Comparison of ENCODE assay signal across 24 cellular contexts in the genomic region with DNA sequence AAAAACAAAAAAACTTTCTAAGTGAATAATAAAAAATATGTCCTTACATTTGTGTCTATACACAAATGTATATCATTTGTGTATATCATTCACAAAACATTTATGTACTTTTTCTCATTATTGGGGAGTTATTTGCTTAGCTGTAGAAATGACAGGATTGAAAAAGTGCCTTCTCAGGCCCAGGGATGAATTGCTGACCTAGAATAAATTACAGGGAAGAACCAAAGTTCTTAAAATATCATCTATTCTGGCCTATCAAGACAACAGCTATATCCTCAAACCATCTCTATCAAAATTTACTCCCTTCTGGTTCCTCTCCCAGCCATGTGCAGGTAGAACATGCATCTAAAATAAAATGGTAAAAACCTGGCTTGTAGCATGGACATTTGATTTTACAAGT.
"Had no signal": no experiment of that assay in that cellular context is flagged by ENCODE, and none has a peak within 500 bp of the region (broad histone marks: within the 10 kb centered on the region; RNA-seq: fewer than 3 reads in every experiment).

No MANE protein-coding gene starts in this region.

- H3K9me3 Mint-ChIP-seq: activated naive CD8-positive, alpha-beta T cell treated with anti-CD3 and anti-CD28 coated beads, Interleukin-2, amount 10 ng/mL, durations not matched to agents 7 days and 5 days; activated T-cell treated with anti-CD3 and anti-CD28 coated beads, Interleukin-2, amount 50 U/mL, for 4 hours; activated T-helper 2 cell treated with anti-CD3 and anti-CD28 coated beads, Interferon-gamma antibody, Interleukin-2, Interleukin-4, amounts not matched to agents 10 μg/mL and 5 μg/mL and 100 μg/mL, durations not matched to agents 14 hours and 24 hours and 36 hours; natural killer cell; T-helper 2 cell treated with Interferon-gamma antibody and Interleukin-4, amounts not matched to agents 5 μg/mL and 100 μg/mL, for 36 hours had no signal

- ATAC-seq: activated T-cell treated with anti-CD3 and anti-CD28 coated beads, Interleukin-2, amount 50 U/mL, for 4 hours; heart right ventricle; left cardiac atrium; natural killer cell; right cardiac atrium; stimulated activated naive CD8-positive, alpha-beta T cell treated with anti-CD3 and anti-CD28 coated beads, Interleukin-15, Interleukin-2, amounts not matched to agents 100 U/mL and 50 U/mL, for 24 hours; upper lobe of right lung had no signal

- H3K27ac Mint-ChIP-seq: activated naive CD8-positive, alpha-beta T cell treated with anti-CD3 and anti-CD28 coated beads, Interleukin-2, amount 10 ng/mL, durations not matched to agents 7 days and 5 days; activated T-helper 2 cell treated with anti-CD3 and anti-CD28 coated beads, Interferon-gamma antibody, Interleukin-2, Interleukin-4, amounts not matched to agents 10 μg/mL and 5 μg/mL and 100 μg/mL, durations not matched to agents 14 hours and 24 hours and 36 hours; T-helper 2 cell treated with Interferon-gamma antibody and Interleukin-4, amounts not matched to agents 5 μg/mL and 100 μg/mL, for 36 hours had no signal

- H3K4me3 Mint-ChIP-seq: activated naive CD8-positive, alpha-beta T cell treated with anti-CD3 and anti-CD28 coated beads, Interleukin-2, amount 10 ng/mL, durations not matched to agents 7 days and 5 days; activated T-cell treated with anti-CD3 and anti-CD28 coated beads, Interleukin-2, amount 50 U/mL, for 4 hours; T-helper 2 cell treated with Interferon-gamma antibody and Interleukin-4, amounts not matched to agents 5 μg/mL and 100 μg/mL, for 36 hours had no signal

- H3K4me1 ChIP-seq: parathyroid adenoma had no signal

- H3K9ac ChIP-seq: parathyroid adenoma had no signal

- H3K36me3 Mint-ChIP-seq: natural killer cell had no signal

- H3K4me3 ChIP-seq: heart right ventricle, upper lobe of right lung had no signal

- H3K27ac ChIP-seq: epithelial cell of prostate, heart right ventricle, parathyroid adenoma, upper lobe of right lung, VCaP had no signal

- DNase-seq: activated CD4-positive, CD25-positive, alpha-beta regulatory T cell treated with anti-CD3 and anti-CD28 coated beads, Interleukin-2, amount 50 U/mL, for 72 hours; activated CD8-positive, alpha-beta memory T cell treated with anti-CD3 and anti-CD28 coated beads, Interleukin-2, amount 50 U/mL, for 48 hours; activated naive CD4-positive, alpha-beta T cell; activated naive CD8-positive, alpha-beta T cell treated with anti-CD3 and anti-CD28 coated beads, Interleukin-2, amount 10 ng/mL, durations not matched to agents 7 days and 5 days; activated T-cell treated with anti-CD3 and anti-CD28 coated beads, Interleukin-2, amount 50 U/mL, for 4 hours; amniotic stem cell; cerebellar nuclear complex; cortex of kidney; heart right ventricle; islet precursor cell; left cardiac atrium; midbrain; natural killer cell; nucleus accumbens; right cardiac atrium; stimulated activated CD4-positive, alpha-beta T cell treated with anti-CD3 and anti-CD28 coated beads, Interleukin-12 subunit alpha, Interleukin-12 subunit beta, amount 100 ng/mL, for 4 hours; stimulated activated CD4-positive, alpha-beta T cell treated with anti-CD3 and anti-CD28 coated beads, Interleukin-4, amount 100 ng/mL, for 4 hours; stimulated activated naive CD8-positive, alpha-beta T cell treated with anti-CD3 and anti-CD28 coated beads, Interleukin-15, Interleukin-2, amounts not matched to agents 100 U/mL and 50 U/mL, for 24 hours; upper lobe of right lung had no signal

- H2AFZ ChIP-seq: parathyroid adenoma had no signal

- H3K36me3 ChIP-seq: heart right ventricle, upper lobe of right lung had no signal

- H3K9me3 ChIP-seq: heart right ventricle, upper lobe of right lung had no signal

- H3K27me3 ChIP-seq: upper lobe of right lung had no signal
